1 cellular context compared by ENCODE assay signal in genomic region chr11:130785376-130786110, GRCh38.
TF ChIP-seq lines count a peak whose summit lies in the region.

No MANE protein-coding gene starts in this region.

TF ChIP-seq in GM23338, 12 proteins besides CTCF, POLR2A, EP300 and RAD21 (continued from another document):
- TF ChIP-seq, protein P1, sequence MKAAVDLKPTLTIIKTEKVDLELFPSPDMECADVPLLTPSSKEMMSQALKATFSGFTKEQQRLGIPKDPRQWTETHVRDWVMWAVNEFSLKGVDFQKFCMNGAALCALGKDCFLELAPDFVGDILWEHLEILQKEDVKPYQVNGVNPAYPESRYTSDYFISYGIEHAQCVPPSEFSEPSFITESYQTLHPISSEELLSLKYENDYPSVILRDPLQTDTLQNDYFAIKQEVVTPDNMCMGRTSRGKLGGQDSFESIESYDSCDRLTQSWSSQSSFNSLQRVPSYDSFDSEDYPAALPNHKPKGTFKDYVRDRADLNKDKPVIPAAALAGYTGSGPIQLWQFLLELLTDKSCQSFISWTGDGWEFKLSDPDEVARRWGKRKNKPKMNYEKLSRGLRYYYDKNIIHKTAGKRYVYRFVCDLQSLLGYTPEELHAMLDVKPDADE (IDR thresholded peaks at IDR 0.05): no peak
- TF ChIP-seq EZH2phosphoT487 (IDR thresholded peaks at IDR 0.05; ENCODE audit: unreplicated experiment): no peak
- TF ChIP-seq STAT1 (IDR thresholded peaks at IDR 0.05; ENCODE audit: unreplicated experiment): no peak
- no peak for TF ChIP-seq POLR2AphosphoS5 (IDR thresholded peaks at IDR 0.05; ENCODE audit: low read depth)
- no peak for TF ChIP-seq EZH2 (IDR thresholded peaks at IDR 0.05; ENCODE audit: low read depth, unreplicated experiment)
- no peak for TF ChIP-seq NANOG (IDR thresholded peaks at IDR 0.05; ENCODE audit: borderline replicate concordance)
- TF ChIP-seq JUNB (IDR thresholded peaks at IDR 0.05; ENCODE audit: unreplicated experiment): no peak
- TF ChIP-seq ZNF114 (CRISPR knock-in tag; IDR thresholded peaks at IDR 0.05): no peak
- no peak for TF ChIP-seq ZNF331 (CRISPR knock-in tag; IDR thresholded peaks at IDR 0.05; ENCODE audit: low read depth)
- no peak for TF ChIP-seq CREB1 (CRISPR knock-in tag; IDR thresholded peaks at IDR 0.05; ENCODE audit: low read depth)
- TF ChIP-seq, protein P2, sequence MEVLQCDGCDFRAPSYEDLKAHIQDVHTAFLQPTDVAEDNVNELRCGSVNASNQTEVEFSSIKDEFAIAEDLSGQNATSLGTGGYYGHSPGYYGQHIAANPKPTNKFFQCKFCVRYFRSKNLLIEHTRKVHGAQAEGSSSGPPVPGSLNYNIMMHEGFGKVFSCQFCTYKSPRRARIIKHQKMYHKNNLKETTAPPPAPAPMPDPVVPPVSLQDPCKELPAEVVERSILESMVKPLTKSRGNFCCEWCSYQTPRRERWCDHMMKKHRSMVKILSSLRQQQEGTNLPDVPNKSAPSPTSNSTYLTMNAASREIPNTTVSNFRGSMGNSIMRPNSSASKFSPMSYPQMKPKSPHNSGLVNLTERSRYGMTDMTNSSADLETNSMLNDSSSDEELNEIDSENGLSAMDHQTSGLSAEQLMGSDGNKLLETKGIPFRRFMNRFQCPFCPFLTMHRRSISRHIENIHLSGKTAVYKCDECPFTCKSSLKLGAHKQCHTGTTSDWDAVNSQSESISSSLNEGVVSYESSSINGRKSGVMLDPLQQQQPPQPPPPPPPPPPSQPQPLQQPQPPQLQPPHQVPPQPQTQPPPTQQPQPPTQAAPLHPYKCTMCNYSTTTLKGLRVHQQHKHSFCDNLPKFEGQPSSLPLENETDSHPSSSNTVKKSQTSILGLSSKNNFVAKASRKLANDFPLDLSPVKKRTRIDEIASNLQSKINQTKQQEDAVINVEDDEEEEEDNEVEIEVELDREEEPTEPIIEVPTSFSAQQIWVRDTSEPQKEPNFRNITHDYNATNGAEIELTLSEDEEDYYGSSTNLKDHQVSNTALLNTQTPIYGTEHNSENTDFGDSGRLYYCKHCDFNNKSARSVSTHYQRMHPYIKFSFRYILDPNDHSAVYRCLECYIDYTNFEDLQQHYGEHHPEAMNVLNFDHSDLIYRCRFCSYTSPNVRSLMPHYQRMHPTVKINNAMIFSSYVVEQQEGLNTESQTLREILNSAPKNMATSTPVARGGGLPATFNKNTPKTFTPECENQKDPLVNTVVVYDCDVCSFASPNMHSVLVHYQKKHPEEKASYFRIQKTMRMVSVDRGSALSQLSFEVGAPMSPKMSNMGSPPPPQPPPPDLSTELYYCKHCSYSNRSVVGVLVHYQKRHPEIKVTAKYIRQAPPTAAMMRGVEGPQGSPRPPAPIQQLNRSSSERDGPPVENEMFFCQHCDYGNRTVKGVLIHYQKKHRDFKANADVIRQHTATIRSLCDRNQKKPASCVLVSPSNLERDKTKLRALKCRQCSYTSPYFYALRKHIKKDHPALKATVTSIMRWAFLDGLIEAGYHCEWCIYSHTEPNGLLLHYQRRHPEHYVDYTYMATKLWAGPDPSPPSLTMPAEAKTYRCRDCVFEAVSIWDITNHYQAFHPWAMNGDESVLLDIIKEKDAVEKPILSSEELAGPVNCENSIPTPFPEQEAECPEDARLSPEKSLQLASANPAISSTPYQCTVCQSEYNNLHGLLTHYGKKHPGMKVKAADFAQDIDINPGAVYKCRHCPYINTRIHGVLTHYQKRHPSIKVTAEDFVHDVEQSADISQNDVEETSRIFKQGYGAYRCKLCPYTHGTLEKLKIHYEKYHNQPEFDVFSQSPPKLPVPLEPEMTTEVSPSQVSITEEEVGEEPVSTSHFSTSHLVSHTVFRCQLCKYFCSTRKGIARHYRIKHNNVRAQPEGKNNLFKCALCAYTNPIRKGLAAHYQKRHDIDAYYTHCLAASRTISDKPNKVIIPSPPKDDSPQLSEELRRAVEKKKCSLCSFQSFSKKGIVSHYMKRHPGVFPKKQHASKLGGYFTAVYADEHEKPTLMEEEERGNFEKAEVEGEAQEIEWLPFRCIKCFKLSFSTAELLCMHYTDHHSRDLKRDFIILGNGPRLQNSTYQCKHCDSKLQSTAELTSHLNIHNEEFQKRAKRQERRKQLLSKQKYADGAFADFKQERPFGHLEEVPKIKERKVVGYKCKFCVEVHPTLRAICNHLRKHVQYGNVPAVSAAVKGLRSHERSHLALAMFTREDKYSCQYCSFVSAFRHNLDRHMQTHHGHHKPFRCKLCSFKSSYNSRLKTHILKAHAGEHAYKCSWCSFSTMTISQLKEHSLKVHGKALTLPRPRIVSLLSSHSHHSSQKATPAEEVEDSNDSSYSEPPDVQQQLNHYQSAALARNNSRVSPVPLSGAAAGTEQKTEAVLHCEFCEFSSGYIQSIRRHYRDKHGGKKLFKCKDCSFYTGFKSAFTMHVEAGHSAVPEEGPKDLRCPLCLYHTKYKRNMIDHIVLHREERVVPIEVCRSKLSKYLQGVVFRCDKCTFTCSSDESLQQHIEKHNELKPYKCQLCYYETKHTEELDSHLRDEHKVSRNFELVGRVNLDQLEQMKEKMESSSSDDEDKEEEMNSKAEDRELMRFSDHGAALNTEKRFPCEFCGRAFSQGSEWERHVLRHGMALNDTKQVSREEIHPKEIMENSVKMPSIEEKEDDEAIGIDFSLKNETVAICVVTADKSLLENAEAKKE (CRISPR knock-in tag; IDR thresholded peaks at IDR 0.05): no peak
TF ChIP-seq in GM23338: peak in this region for 0.
